Comparison of ENCODE assay signal across 1 cellular context in genomic region chr15:96135166-96136093, GRCh38.
TF ChIP-seq lines count a peak whose summit lies in the region.

No MANE protein-coding gene starts in this region.

TF ChIP-seq in K562, 482 proteins besides CTCF, POLR2A, EP300 and RAD21 (continued from another document and continues in another):
- no peak for TF ChIP-seq NR0B1 (IDR thresholded peaks at IDR 0.05; ENCODE audit: partially characterized antibody)
- no peak for TF ChIP-seq TAL1 (IDR thresholded peaks at IDR 0.05)
- TF ChIP-seq RBM15 (IDR thresholded peaks at IDR 0.05; ENCODE audit: insufficient read depth, low read length), result no peak
- no peak for TF ChIP-seq ZNF280B (CRISPR knock-in tag; IDR thresholded peaks at IDR 0.05)
- TF ChIP-seq EHMT2 (IDR thresholded peaks at IDR 0.05), result no peak
- no peak for TF ChIP-seq HSF4 (CRISPR knock-in tag; IDR thresholded peaks at IDR 0.05; ENCODE audit: borderline replicate concordance)
- no peak for TF ChIP-seq ZNF764 (CRISPR knock-in tag; IDR thresholded peaks at IDR 0.05; ENCODE audit: low read depth)
- no peak for TF ChIP-seq CXXC5 (CRISPR knock-in tag; IDR thresholded peaks at IDR 0.05)
- no peak for TF ChIP-seq FOXJ3 (CRISPR knock-in tag; IDR thresholded peaks at IDR 0.05)
- peak; percentile 95 for TF ChIP-seq ZNF316 (IDR thresholded peaks at IDR 0.05)
- TF ChIP-seq E4F1 (CRISPR knock-in tag; IDR thresholded peaks at IDR 0.05; ENCODE audit: borderline replicate concordance), result no peak
- no peak for TF ChIP-seq XRCC5 (IDR thresholded peaks at IDR 0.05; ENCODE audit: low read depth, low read length)
- TF ChIP-seq TBL1XR1 (IDR thresholded peaks at IDR 0.05; ENCODE audit: low read length in 2 of 2), result no peak
- no peak for TF ChIP-seq REST (CRISPR knock-in tag; IDR thresholded peaks at IDR 0.05; ENCODE audit: low read depth)
- TF ChIP-seq E2F4 (CRISPR knock-in tag; IDR thresholded peaks at IDR 0.05; ENCODE audit: low read depth), result no peak
- TF ChIP-seq CBX1 (IDR thresholded peaks at IDR 0.05; ENCODE audit: low read depth), result no peak
- no peak for TF ChIP-seq CBX8 (IDR thresholded peaks at IDR 0.05; ENCODE audit: borderline replicate concordance, extremely low read depth, low read depth, low read length, poor library complexity, severe bottlenecking)
- no peak for TF ChIP-seq ATF2 (CRISPR knock-in tag; IDR thresholded peaks at IDR 0.05)
- TF ChIP-seq ZBTB26 (CRISPR knock-in tag; IDR thresholded peaks at IDR 0.05), result no peak
- TF ChIP-seq MAFG (tag; conservative IDR thresholded peaks at IDR 0.05), result peak; percentile 76
- no peak for TF ChIP-seq ELF4 (CRISPR knock-in tag; IDR thresholded peaks at IDR 0.05)
- no peak for TF ChIP-seq THAP12 (CRISPR knock-in tag; IDR thresholded peaks at IDR 0.05)
- TF ChIP-seq ZNF584 (CRISPR knock-in tag; IDR thresholded peaks at IDR 0.05; ENCODE audit: low read depth), result no peak
- TF ChIP-seq HOMEZ (CRISPR knock-in tag; IDR thresholded peaks at IDR 0.05), result no peak
- peak; percentile 84 for TF ChIP-seq KDM5B (IDR thresholded peaks at IDR 0.05; ENCODE audit: insufficient replicate concordance, low read depth, low read length)
- TF ChIP-seq CREM (IDR thresholded peaks at IDR 0.05; ENCODE audit: low read depth), result peak; percentile 29; the same call in 1 of the 2 replicates
- TF ChIP-seq SRSF1 (IDR thresholded peaks at IDR 0.05; ENCODE audit: low read depth, low read length), result no peak
- no peak for TF ChIP-seq SMARCA5 (IDR thresholded peaks at IDR 0.05)
- TF ChIP-seq C11orf30 (IDR thresholded peaks at IDR 0.05; ENCODE audit: low read depth), result peak; percentile 86
- no peak for TF ChIP-seq ZMIZ1 (IDR thresholded peaks at IDR 0.05; ENCODE audit: low read depth in 2 of 2, low read length in 2 of 2)
- no peak for TF ChIP-seq KDM1A (IDR thresholded peaks at IDR 0.05)
- no peak for TF ChIP-seq ZNF253 (CRISPR knock-in tag; conservative IDR thresholded peaks at IDR 0.05)
- no peak for TF ChIP-seq ZFPM2 (CRISPR knock-in tag; IDR thresholded peaks at IDR 0.05)
- no peak for TF ChIP-seq EWSR1 (IDR thresholded peaks at IDR 0.05; ENCODE audit: borderline replicate concordance, low read depth, partially characterized antibody)
- TF ChIP-seq TAF7 (tag; IDR thresholded peaks at IDR 0.05), result peak; percentile 54; the same call in 1 of the 2 replicates
- TF ChIP-seq TEAD4 (IDR thresholded peaks at IDR 0.05; ENCODE audit: low read length), result no peak
- TF ChIP-seq TEAD4 (CRISPR knock-in tag; IDR thresholded peaks at IDR 0.05; ENCODE audit: borderline replicate concordance), result no peak
- no peak for TF ChIP-seq NCOA1 (IDR thresholded peaks at IDR 0.05; ENCODE audit: low read depth)
- TF ChIP-seq PURB (CRISPR knock-in tag; IDR thresholded peaks at IDR 0.05; ENCODE audit: low read depth), result no peak
- no peak for TF ChIP-seq ZFP30 (CRISPR knock-in tag; IDR thresholded peaks at IDR 0.05; ENCODE audit: borderline replicate concordance)
- no peak for TF ChIP-seq SMAD2 (IDR thresholded peaks at IDR 0.05; ENCODE audit: low read depth, low read length)
- TF ChIP-seq FOXP1 (CRISPR knock-in tag; IDR thresholded peaks at IDR 0.05), result no peak
